Comparison of ENCODE assay signal across 8 cellular contexts in the genomic region with DNA sequence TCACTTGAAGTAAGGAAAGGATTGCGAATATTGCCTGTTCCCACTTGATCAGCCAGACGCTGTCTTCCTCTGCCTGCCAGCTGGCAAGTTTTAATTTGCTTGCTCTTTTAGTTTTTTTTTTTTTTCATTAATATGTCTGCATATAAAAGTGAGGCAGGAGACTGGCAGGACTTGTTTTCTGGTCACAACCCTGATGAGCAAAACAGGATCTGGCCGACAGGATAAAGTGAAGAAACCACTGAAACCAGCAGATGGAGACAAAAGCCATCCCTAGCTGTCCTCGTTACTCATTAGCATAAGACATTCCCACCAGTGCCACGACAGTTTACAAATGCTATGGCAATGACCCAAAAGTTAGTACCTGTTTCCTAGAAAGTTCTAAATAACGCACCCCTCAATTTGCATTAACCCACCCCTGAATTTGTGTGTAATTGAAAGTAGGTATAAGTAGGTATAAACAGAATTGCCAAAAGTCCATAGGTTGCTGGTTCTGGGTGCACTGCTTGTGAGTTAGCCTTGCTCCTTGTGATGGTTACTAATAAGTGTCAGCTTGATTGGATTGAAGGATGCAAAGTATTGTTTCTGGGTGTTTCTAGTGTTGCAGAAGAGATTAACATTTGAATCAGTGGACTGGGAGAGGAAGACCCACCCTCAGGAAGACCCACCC.
DNase-seq lines count a peak whose midpoint lies in the region; ATAC-seq, FAIRE-seq and TF ChIP-seq lines count a peak whose summit lies in the region.

No MANE protein-coding gene starts in this region.

- no peak for TF ChIP-seq POLR2A in A549 (IDR thresholded peaks at IDR 0.05; ENCODE audit: low read length)

- POLR2A ChIA-PET in A549 (lab: Yijun Ruan, JAX) = no interaction called here

- CTCF ChIA-PET in A549 (lab: Yijun Ruan, JAX) = interaction anchor here (0.9 to 1.7 kb wide), 3 partner anchors 18 to 359 kb away, joined by 3 to 5 read pairs (median 3); no protein-coding TSS in a partner anchor

- no peak for TF ChIP-seq EP300 in A549 (IDR thresholded peaks at IDR 0.05)

- H3K36me3 Mint-ChIP-seq in chondrocyte (ENCODE audit: low read depth) = no peaks in the 10 kb centered on the region

- H3K9me3 ChIP-seq in A549 = no peaks in the 10 kb centered on the region

- 30% methylated on average over 6 of the region's 6 CpGs for WGBS in A549 (ENCODE audit: missing lambda C conversion rate)

- no peak overlapping the region for H3K4me3 ChIP-seq in A549
- no peak overlapping the region for H3K4me3 ChIP-seq in GM12865 (ENCODE audit: low read depth, low read length)

- H3K27me3 Mint-ChIP-seq in chondrocyte (ENCODE audit: low read depth) = peaks cover 5% of the 10 kb centered on the region

- peaks cover 8% of the 10 kb centered on the region for H3K4me1 Mint-ChIP-seq in chondrocyte (ENCODE audit: low read depth)

- H3K4me2 ChIP-seq in A549 = no peak overlapping the region

- DNase-seq in A549 (ENCODE audit: low read depth in 1 of 2, low spot score in 1 of 2) (peak in 1 of 2 experiments; percentile 50), GM12865 (ENCODE audit: low read depth) (peak; percentile 21), NCI-H69 (lab: John Stamatoyannopoulos, UW) (peak; percentile 50), chondrocyte (ENCODE audit: low spot score) (no peak), midbrain (lab: John Stamatoyannopoulos, UW) (peak; percentile 46)
- no peak for DNase-seq in stimulated activated CD4-positive, alpha-beta T cell treated with anti-CD3 and anti-CD28 coated beads, Interleukin-4, amount 100 ng/mL, for 1 hour

- FAIRE-seq in A549 (lab: Jason Lieb, UNC) = no peak

- ATAC-seq in A549 (peak; percentile 39 to 81; a peak in 3 of 6 replicates), HG03442 (IDR thresholded peaks at IDR 0.05; ENCODE audit: unreplicated experiment) (no peak), HG03378 (IDR thresholded peaks at IDR 0.05; ENCODE audit: unreplicated experiment) (no peak)

- peak; percentile 28 to 52; a peak in 2 of 5 replicates for TF ChIP-seq RAD21 in A549 (conservative IDR thresholded peaks at IDR 0.05 in 1 of 2, IDR thresholded peaks at IDR 0.05 in 1 of 2)

- H3K4me1 ChIP-seq in A549 = no peaks in the 10 kb centered on the region

- no peak overlapping the region for H3K4me3 Mint-ChIP-seq in chondrocyte (ENCODE audit: unreplicated experiment)

- no peak overlapping the region for H3K27ac ChIP-seq in A549

- no peaks in the 10 kb centered on the region for H3K9me3 Mint-ChIP-seq in chondrocyte (ENCODE audit: low read depth)

- H3K27ac Mint-ChIP-seq in chondrocyte (ENCODE audit: unreplicated experiment) = no peak overlapping the region

- peak; percentile 36 for TF ChIP-seq CTCF in A549 (IDR thresholded peaks at IDR 0.05)
- TF ChIP-seq CTCF in GM12865 (IDR thresholded peaks at IDR 0.05; ENCODE audit: insufficient read depth, low read depth, low read length, missing control alignments) = peak; percentile 24
- peak; percentile 80 for TF ChIP-seq CTCF in chondrocyte (IDR thresholded peaks at IDR 0.05)

TF ChIP-seq in A549, 52 proteins besides CTCF, POLR2A, EP300 and RAD21:
- TF ChIP-seq KDM1A (IDR thresholded peaks at IDR 0.05; ENCODE audit: low read depth) (no peak), BHLHE40 (IDR thresholded peaks at IDR 0.05; ENCODE audit: low read depth, low read length) (no peak), CHD4 (IDR thresholded peaks at IDR 0.05; ENCODE audit: borderline replicate concordance) (no peak), CBX8 (IDR thresholded peaks at IDR 0.05) (no peak), HOXB5 (CRISPR knock-in tag; IDR thresholded peaks at IDR 0.05) (no peak), KDM5A (IDR thresholded peaks at IDR 0.05) (no peak), RARB (CRISPR knock-in tag; IDR thresholded peaks at IDR 0.05) (no peak), JUN (IDR thresholded peaks at IDR 0.05) (no peak), TFCP2L1 (CRISPR knock-in tag; IDR thresholded peaks at IDR 0.05) (no peak), SREBF2 (IDR thresholded peaks at IDR 0.05) (no peak), MAX (IDR thresholded peaks at IDR 0.05) (no peak), TP53 (CRISPR knock-in tag; IDR thresholded peaks at IDR 0.05) (no peak), ZNF302 (CRISPR knock-in tag; IDR thresholded peaks at IDR 0.05) (no peak), NFE2L2 (conservative IDR thresholded peaks at IDR 0.05; ENCODE audit: low read length) (no peak), HES2 (IDR thresholded peaks at IDR 0.05) (no peak), ZFP36 (IDR thresholded peaks at IDR 0.05; ENCODE audit: borderline replicate concordance, partially characterized antibody) (no peak), CEBPB (IDR thresholded peaks at IDR 0.05) (no peak), NPAS2 (CRISPR knock-in tag; IDR thresholded peaks at IDR 0.05; ENCODE audit: borderline replicate concordance) (no peak), ZSCAN20 (CRISPR knock-in tag; IDR thresholded peaks at IDR 0.05) (no peak)
- TF ChIP-seq, protein P1, sequence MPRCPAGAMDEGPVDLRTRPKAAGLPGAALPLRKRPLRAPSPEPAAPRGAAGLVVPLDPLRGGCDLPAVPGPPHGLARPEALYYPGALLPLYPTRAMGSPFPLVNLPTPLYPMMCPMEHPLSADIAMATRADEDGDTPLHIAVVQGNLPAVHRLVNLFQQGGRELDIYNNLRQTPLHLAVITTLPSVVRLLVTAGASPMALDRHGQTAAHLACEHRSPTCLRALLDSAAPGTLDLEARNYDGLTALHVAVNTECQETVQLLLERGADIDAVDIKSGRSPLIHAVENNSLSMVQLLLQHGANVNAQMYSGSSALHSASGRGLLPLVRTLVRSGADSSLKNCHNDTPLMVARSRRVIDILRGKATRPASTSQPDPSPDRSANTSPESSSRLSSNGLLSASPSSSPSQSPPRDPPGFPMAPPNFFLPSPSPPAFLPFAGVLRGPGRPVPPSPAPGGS (IDR thresholded peaks at IDR 0.05) = no peak

Comparison
In these comparisons a context has a peak if more than half of its experiments do, and no peak if none do; other contexts are left out.
1. ATAC-seq: peak in A549 (2 of 2); none in HG03442 (single experiment) and HG03378 (single experiment).
2. DNase-seq: peak in GM12865 (single experiment), NCI-H69 (single experiment) and midbrain (single experiment); none in chondrocyte (single experiment) and stimulated activated CD4-positive, alpha-beta T cell treated with anti-CD3 and anti-CD28 coated beads, Interleukin-4, amount 100 ng/mL, for 1 hour (single experiment).
3. CTCF ChIP-seq: peak in every context shown above with its lines; median percentile 80 in chondrocyte; 36 in A549; 24 in GM12865.